In genomic region chr12:32115404-32116104, GRCh38 we compare ENCODE assay signal across 8 cellular contexts. TPM values are rescaled to one million over a fixed set of nuclear protein-coding genes. Genes with fewer than 3 reads are reported as not detected.
DNase-seq lines count a peak whose midpoint lies in the region; FAIRE-seq and TF ChIP-seq lines count a peak whose summit lies in the region.

No MANE protein-coding gene starts in this region.

- peak overlapping the region; percentile 75 for H3K27ac ChIP-seq in astrocyte (ENCODE audit: low read depth, low read length)

- peak overlapping the region; percentile 97 for H3K27ac Mint-ChIP-seq in astrocyte (ENCODE audit: unreplicated experiment)

- no peaks in the 10 kb centered on the region for H3K9me3 Mint-ChIP-seq in astrocyte (ENCODE audit: unreplicated experiment)

- peaks cover 25% of the 10 kb centered on the region for H3K4me1 Mint-ChIP-seq in astrocyte (ENCODE audit: low read depth, unreplicated experiment)

- H3K4me3 Mint-ChIP-seq in astrocyte (ENCODE audit: unreplicated experiment): no peak overlapping the region

- DNase-seq in COLO668 (lab: John Stamatoyannopoulos, UW; ENCODE audit: unreplicated experiment) (peak; percentile 3), LNCaP clone FGC (ENCODE audit: low read depth) (peak; percentile 84), astrocyte (ENCODE audit: low read depth) (peak; percentile 99), islet precursor cell (peak; percentile 75), urothelium cell line (ENCODE audit: low spot score) (peak; percentile 89), hippocampal formation (lab: John Stamatoyannopoulos, UW) (no peak), GM10266 (ENCODE audit: extremely low spot score) (no peak)
- DNase-seq in activated naive CD4-positive, alpha-beta T cell treated with anti-CD3 and anti-CD28 coated beads, Interleukin-2, amount 50 U/mL, for 16 hours: no peak

- peaks cover 32% of the 10 kb centered on the region for H3K4me1 ChIP-seq in astrocyte (ENCODE audit: insufficient read depth, low read length)

- peaks cover 7% of the 10 kb centered on the region for H3K36me3 Mint-ChIP-seq in astrocyte (ENCODE audit: low read depth, unreplicated experiment)

- peak overlapping the region; percentile 79 for H3K4me2 ChIP-seq in astrocyte (ENCODE audit: low read length)

- H2AFZ ChIP-seq in astrocyte (ENCODE audit: low read depth, low read length): no peak overlapping the region

- no peaks in the 10 kb centered on the region for H3K27me3 Mint-ChIP-seq in astrocyte (ENCODE audit: low read depth, unreplicated experiment)

- no peaks in the 10 kb centered on the region for H3K9me3 ChIP-seq in astrocyte (ENCODE audit: insufficient read depth, low read depth, low read length)

- TF ChIP-seq CTCF in LNCaP clone FGC (IDR thresholded peaks at IDR 0.05; ENCODE audit: control insufficient read depth, extremely low read depth, insufficient read depth) (no peak), astrocyte (IDR thresholded peaks at IDR 0.05; ENCODE audit: insufficient read depth, low read depth, low read length) (no peak), GM10266 (IDR thresholded peaks at IDR 0.05; ENCODE audit: control insufficient read depth, insufficient read depth, low read depth, missing control alignments) (no peak)

- no peak overlapping the region for H3K4me3 ChIP-seq in LNCaP clone FGC (ENCODE audit: low read depth, low read length)
- no peak overlapping the region for H3K4me3 ChIP-seq in astrocyte (ENCODE audit: insufficient read depth, low read depth, low read length)

- peaks cover 18% of the 10 kb centered on the region for H4K20me1 ChIP-seq in astrocyte (ENCODE audit: insufficient read depth, low read length)

- peak overlapping the region; percentile 56 for H3K9ac ChIP-seq in astrocyte (ENCODE audit: low read length)

- peaks cover 2% of the 10 kb centered on the region for H3K36me3 ChIP-seq in astrocyte (ENCODE audit: insufficient read depth, low read length)

- H3K27me3 ChIP-seq in astrocyte (ENCODE audit: insufficient read depth, low read length): no peaks in the 10 kb centered on the region

- peaks cover 73% of the 10 kb centered on the region for H3K79me2 ChIP-seq in astrocyte (ENCODE audit: insufficient read depth, low read length)

- peak; percentile 97 for FAIRE-seq in astrocyte (lab: Jason Lieb, UNC)
- FAIRE-seq in urothelium cell line (lab: Jason Lieb, UNC): peak; percentile 92

RNA-seq across cellular contexts. Expression of gene BICD1, which starts 8.9 kb away (rescaled TPM):
- total RNA-seq in astrocyte: 28.5 and 28.7 TPM in 2 replicates

Comparison
In these comparisons a context has a peak if more than half of its experiments do, and no peak if none do; other contexts are left out.
1. DNase-seq: peak in COLO668 (single experiment), LNCaP clone FGC (single experiment), astrocyte (single experiment), islet precursor cell (single experiment) and urothelium cell line (single experiment); none in hippocampal formation (0 of 2), activated naive CD4-positive, alpha-beta T cell treated with anti-CD3 and anti-CD28 coated beads, Interleukin-2, amount 50 U/mL, for 16 hours (single experiment) and GM10266 (single experiment).